10 cellular contexts compared by ENCODE assay signal in the genomic region with DNA sequence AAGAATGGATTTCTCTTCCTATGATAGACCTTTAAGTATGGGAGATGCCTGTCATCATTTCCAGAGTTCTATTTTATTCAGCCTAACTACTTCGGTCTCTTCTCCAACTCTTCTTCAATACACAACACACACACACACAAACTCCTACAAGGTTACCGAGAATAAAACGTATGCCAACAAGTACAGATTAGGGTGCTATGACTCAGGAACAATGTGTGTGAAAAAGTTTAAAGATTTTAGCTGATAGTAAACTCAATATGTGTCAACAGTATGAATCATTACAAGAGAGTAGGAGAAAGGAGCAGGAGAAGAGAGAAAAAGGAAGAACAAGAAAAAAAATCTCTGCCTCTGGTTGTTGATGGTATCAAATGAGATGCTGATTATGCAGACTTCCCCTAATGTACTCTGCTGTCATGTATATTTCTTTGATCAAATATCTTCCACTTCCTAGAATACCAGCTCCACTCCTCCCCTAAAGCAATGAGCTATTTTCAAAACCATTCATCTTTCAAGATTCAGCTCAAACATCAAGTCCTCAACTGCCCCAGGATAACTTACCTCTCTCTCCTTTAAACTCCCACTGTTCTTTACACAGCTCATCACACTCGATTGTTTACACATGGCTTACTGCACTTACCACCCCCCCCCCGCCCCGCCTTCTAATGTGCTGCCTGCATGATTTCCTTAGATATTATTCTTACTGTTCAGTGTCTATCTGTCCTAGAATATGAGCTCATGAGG.
DNase-seq lines count a peak whose midpoint lies in the region; ATAC-seq lines count a peak whose summit lies in the region.
"Had no signal": no experiment of that assay in that cellular context is flagged by ENCODE, and none has a peak within 500 bp of the region (broad histone marks: within the 10 kb centered on the region; RNA-seq: fewer than 3 reads in every experiment).

No MANE protein-coding gene starts in this region.

- intact Hi-C loops in left colon (cut with DNase I, micrococcal nuclease), result no loop called here

- no peak for ATAC-seq in GM18861 (IDR thresholded peaks at IDR 0.05; ENCODE audit: unreplicated experiment)
- ATAC-seq in left colon, result no peak

- DNase-seq in NCI-H187 treated with DMSO at 0.1 percent for 48 hours (lab: John Stamatoyannopoulos, UW) (peak; percentile 46), NCI-H187 (lab: John Stamatoyannopoulos, UW) (no peak), M059J (ENCODE audit: low read depth) (peak; percentile 75), dedifferentiated amniotic fluid mesenchymal stem cell (ENCODE audit: extremely low spot score) (peak; percentile 40), renal cortical epithelial cell (ENCODE audit: low read depth) (peak; percentile 64), AML-193 (lab: John Stamatoyannopoulos, UW) (no peak), left colon (no peak)
- DNase-seq: Kasumi-1, RPMI8226 had no signal

Comparison
In these comparisons a context has a peak if more than half of its experiments do, and no peak if none do; other contexts are left out.
1. DNase-seq: peak in NCI-H187 treated with DMSO at 0.1 percent for 48 hours (single experiment), M059J (single experiment), dedifferentiated amniotic fluid mesenchymal stem cell (single experiment) and renal cortical epithelial cell (single experiment); none in NCI-H187 (0 of 2), AML-193 (0 of 2) and left colon (0 of 2).